ENCODE assay signal across 1 cellular context in the genomic region with DNA sequence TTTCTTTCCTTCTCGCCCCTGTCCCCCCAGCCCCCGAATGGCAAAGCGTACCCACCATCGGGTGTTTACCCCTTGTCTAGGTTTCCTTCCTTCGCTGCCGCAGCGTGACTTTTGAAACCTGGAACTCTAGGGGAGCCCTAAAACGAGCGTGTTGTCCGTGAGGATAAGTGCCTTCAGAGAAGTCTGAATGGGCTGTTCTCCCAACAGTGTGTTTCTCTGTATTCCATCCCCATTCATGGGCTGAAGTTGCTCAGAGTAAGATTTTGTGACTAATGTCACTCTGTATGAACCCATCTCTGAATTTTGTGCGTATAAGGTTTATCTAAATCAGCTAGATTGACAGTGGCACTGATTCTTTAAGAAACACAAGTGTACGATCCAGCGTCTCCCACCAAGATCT.
TF ChIP-seq lines count a peak whose summit lies in the region.

No MANE protein-coding gene starts in this region.

TF ChIP-seq in neural cell, 6 proteins besides CTCF, POLR2A, EP300 and RAD21 (continued from another document):
- TF ChIP-seq, protein P1, sequence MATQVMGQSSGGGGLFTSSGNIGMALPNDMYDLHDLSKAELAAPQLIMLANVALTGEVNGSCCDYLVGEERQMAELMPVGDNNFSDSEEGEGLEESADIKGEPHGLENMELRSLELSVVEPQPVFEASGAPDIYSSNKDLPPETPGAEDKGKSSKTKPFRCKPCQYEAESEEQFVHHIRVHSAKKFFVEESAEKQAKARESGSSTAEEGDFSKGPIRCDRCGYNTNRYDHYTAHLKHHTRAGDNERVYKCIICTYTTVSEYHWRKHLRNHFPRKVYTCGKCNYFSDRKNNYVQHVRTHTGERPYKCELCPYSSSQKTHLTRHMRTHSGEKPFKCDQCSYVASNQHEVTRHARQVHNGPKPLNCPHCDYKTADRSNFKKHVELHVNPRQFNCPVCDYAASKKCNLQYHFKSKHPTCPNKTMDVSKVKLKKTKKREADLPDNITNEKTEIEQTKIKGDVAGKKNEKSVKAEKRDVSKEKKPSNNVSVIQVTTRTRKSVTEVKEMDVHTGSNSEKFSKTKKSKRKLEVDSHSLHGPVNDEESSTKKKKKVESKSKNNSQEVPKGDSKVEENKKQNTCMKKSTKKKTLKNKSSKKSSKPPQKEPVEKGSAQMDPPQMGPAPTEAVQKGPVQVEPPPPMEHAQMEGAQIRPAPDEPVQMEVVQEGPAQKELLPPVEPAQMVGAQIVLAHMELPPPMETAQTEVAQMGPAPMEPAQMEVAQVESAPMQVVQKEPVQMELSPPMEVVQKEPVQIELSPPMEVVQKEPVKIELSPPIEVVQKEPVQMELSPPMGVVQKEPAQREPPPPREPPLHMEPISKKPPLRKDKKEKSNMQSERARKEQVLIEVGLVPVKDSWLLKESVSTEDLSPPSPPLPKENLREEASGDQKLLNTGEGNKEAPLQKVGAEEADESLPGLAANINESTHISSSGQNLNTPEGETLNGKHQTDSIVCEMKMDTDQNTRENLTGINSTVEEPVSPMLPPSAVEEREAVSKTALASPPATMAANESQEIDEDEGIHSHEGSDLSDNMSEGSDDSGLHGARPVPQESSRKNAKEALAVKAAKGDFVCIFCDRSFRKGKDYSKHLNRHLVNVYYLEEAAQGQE (IDR thresholded peaks at IDR 0.05; ENCODE audit: borderline replicate concordance) = no peak
- no peak for TF ChIP-seq POLR2AphosphoS5 (IDR thresholded peaks at IDR 0.05)
- TF ChIP-seq EZH2 (IDR thresholded peaks at IDR 0.05; ENCODE audit: borderline replicate concordance, insufficient read depth, low read length, poor library complexity, severe bottlenecking) = no peak
- TF ChIP-seq TAF1 (IDR thresholded peaks at IDR 0.05; ENCODE audit: low read depth) = no peak
